ENCODE assay signal across 11 cellular contexts in genomic region chr6:90406142-90406794, GRCh38.
DNase-seq lines count a peak whose midpoint lies in the region; ATAC-seq and TF ChIP-seq lines count a peak whose summit lies in the region.
"Had no signal": no experiment of that assay in that cellular context is flagged by ENCODE, and none has a peak within 500 bp of the region (broad histone marks: within the 10 kb centered on the region; RNA-seq: fewer than 3 reads in every experiment).

No MANE protein-coding gene starts in this region.

- H3K9me3 ChIP-seq in SK-N-SH: no peaks in the 10 kb centered on the region
- H3K9me3 ChIP-seq: prostate gland had no signal

- H3K36me3 Mint-ChIP-seq in activated naive CD4-positive, alpha-beta T cell treated with anti-CD3 and anti-CD28 coated beads for 36 hours (ENCODE audit: low read depth): peaks cover 7% of the 10 kb centered on the region
- H3K36me3 Mint-ChIP-seq in type B pancreatic cell: no peaks in the 10 kb centered on the region
- H3K36me3 Mint-ChIP-seq: immature natural killer cell had no signal

- no peaks in the 10 kb centered on the region for H3K36me3 ChIP-seq in SK-N-SH (replicated peaks in 1 of 2; ENCODE audit: control insufficient read depth in 1 of 2, insufficient read depth in 2 of 2, low read length in 1 of 2)
- H3K36me3 ChIP-seq: prostate gland had no signal

- H2AFZ ChIP-seq in SK-N-SH (ENCODE audit: low read depth): no peak overlapping the region

- POLR2A ChIA-PET in SK-N-SH (lab: Yijun Ruan, JAX): no interaction called here

- peak overlapping the region; percentile 78 for H3K27ac Mint-ChIP-seq in activated naive CD4-positive, alpha-beta T cell treated with anti-CD3 and anti-CD28 coated beads for 36 hours
- H3K27ac Mint-ChIP-seq in type B pancreatic cell: peak overlapping the region; percentile 11

- no peak overlapping the region for H3K27ac ChIP-seq in SK-N-SH (ENCODE audit: low read depth in 2 of 2, low read length in 1 of 2)
- no peak overlapping the region for H3K27ac ChIP-seq in epithelial cell of prostate
- H3K27ac ChIP-seq: prostate gland had no signal

- no peaks in the 10 kb centered on the region for H3K9me2 ChIP-seq in SK-N-SH

- CTCF ChIA-PET in activated naive CD4-positive, alpha-beta T cell treated with anti-CD3 and anti-CD28 coated beads for 36 hours (lab: Charles Lee): interaction anchor here (0.8 to 1.8 kb wide), 2 partner anchors 49 to 61 kb away, joined by 4 to 5 read pairs; no protein-coding TSS in a partner anchor
- CTCF ChIA-PET in SK-N-SH (lab: Yijun Ruan, JAX): interaction anchor here (0.9 to 3.3 kb wide), 3 partner anchors 8 to 73 kb away, joined by 3 to 13 read pairs (median 11); no protein-coding TSS in a partner anchor

- H3K9ac ChIP-seq in SK-N-SH: no peak overlapping the region

- H3K4me1 ChIP-seq in SK-N-SH (ENCODE audit: control insufficient read depth in 1 of 2, insufficient read depth in 2 of 2, low read depth in 1 of 2, low read length in 1 of 2): peaks cover 0 to 11% of the 10 kb centered on the region in 2 experiments; a peak in 2 of 4 replicates
- H3K4me1 ChIP-seq: prostate gland had no signal

- H3K79me2 ChIP-seq in SK-N-SH (ENCODE audit: insufficient read depth): no peaks in the 10 kb centered on the region

- no peak for ATAC-seq in GM18873 (IDR thresholded peaks at IDR 0.05; ENCODE audit: low FRiP score, unreplicated experiment)

- no peaks in the 10 kb centered on the region for H3K27me3 Mint-ChIP-seq in activated naive CD4-positive, alpha-beta T cell treated with anti-CD3 and anti-CD28 coated beads for 36 hours (ENCODE audit: low read depth)
- H3K27me3 Mint-ChIP-seq in type B pancreatic cell: peaks cover 7% of the 10 kb centered on the region

- TF ChIP-seq EP300 in SK-N-SH (IDR thresholded peaks at IDR 0.05; ENCODE audit: borderline replicate concordance in 1 of 2, low read depth in 1 of 2, low read length in 1 of 2): no peak

- TF ChIP-seq RAD21 in SK-N-SH (IDR thresholded peaks at IDR 0.05; ENCODE audit: low read length): no peak

- H3K4me1 Mint-ChIP-seq in activated naive CD4-positive, alpha-beta T cell treated with anti-CD3 and anti-CD28 coated beads for 36 hours (ENCODE audit: low read depth): peaks cover 83% of the 10 kb centered on the region
- peaks cover 18% of the 10 kb centered on the region for H3K4me1 Mint-ChIP-seq in type B pancreatic cell (ENCODE audit: unreplicated experiment)

- TF ChIP-seq CTCF in SK-N-SH (IDR thresholded peaks at IDR 0.05): no peak
- no peak for TF ChIP-seq CTCF in type B pancreatic cell (conservative IDR thresholded peaks at IDR 0.05)
- no peak for TF ChIP-seq CTCF in GM13977 (IDR thresholded peaks at IDR 0.05; ENCODE audit: extremely low read depth, insufficient read depth, missing control alignments)

- H3K4me3 Mint-ChIP-seq in activated naive CD4-positive, alpha-beta T cell treated with anti-CD3 and anti-CD28 coated beads for 36 hours: peak overlapping the region; percentile 3
- no peak overlapping the region for H3K4me3 Mint-ChIP-seq in type B pancreatic cell

- 91% methylated on average over 6 of the region's 6 CpGs for WGBS in SK-N-SH (ENCODE audit: low lambda C conversion rate)

- H3F3A ChIP-seq in SK-N-SH (replicated peaks; ENCODE audit: insufficient read depth): no peaks in the 10 kb centered on the region

- H4K20me1 ChIP-seq in SK-N-SH (ENCODE audit: insufficient read depth): no peaks in the 10 kb centered on the region

- in situ Hi-C loops in GM13977 (cut with MboI; ENCODE audit: low pct_unique_long_range_greater_than_20kb, low sequenced_read_pairs, unreplicated experiment): no loop called here

- H3K4me2 ChIP-seq in SK-N-SH: no peak overlapping the region

- H3K4me3 ChIP-seq in SK-N-SH (ENCODE audit: low read depth in 2 of 2, low read length in 1 of 2): no peak overlapping the region
- H3K4me3 ChIP-seq: prostate gland had no signal

- peak; percentile 63 for DNase-seq in activated naive CD4-positive, alpha-beta T cell treated with anti-CD3 and anti-CD28 coated beads for 36 hours
- no peak for DNase-seq in activated naive CD4-positive, alpha-beta T cell (lab: John Stamatoyannopoulos, UW)
- DNase-seq in SK-N-SH (no peak), epithelial cell of prostate (ENCODE audit: low read depth, low spot score) (peak; percentile 82), type B pancreatic cell (ENCODE audit: extremely low spot score, unreplicated experiment) (no peak), D341Med (ENCODE audit: low spot score) (no peak), GM13977 (ENCODE audit: low spot score) (no peak)
- DNase-seq: NCI-H2171 had no signal

- no peaks in the 10 kb centered on the region for H3K9me3 Mint-ChIP-seq in activated naive CD4-positive, alpha-beta T cell treated with anti-CD3 and anti-CD28 coated beads for 36 hours
- no peaks in the 10 kb centered on the region for H3K9me3 Mint-ChIP-seq in type B pancreatic cell
- H3K9me3 Mint-ChIP-seq: immature natural killer cell had no signal

- intact Hi-C loops in activated naive CD4-positive, alpha-beta T cell treated with anti-CD3 and anti-CD28 coated beads for 36 hours (cut with micrococcal nuclease): loop anchor here (1.0 to 10.0 kb wide), 3 partner anchors 8 to 1321 kb away; partner anchors contain the start of gene PNRC1

- H3K27me3 ChIP-seq in SK-N-SH (ENCODE audit: insufficient read depth): no peaks in the 10 kb centered on the region

TF ChIP-seq in SK-N-SH, 30 proteins besides CTCF, POLR2A, EP300 and RAD21:
- TF ChIP-seq RXRA (IDR thresholded peaks at IDR 0.05; ENCODE audit: borderline replicate concordance, low read depth) (no peak), JUND (IDR thresholded peaks at IDR 0.05) (peak; percentile 40), EZH2phosphoT487 (IDR thresholded peaks at IDR 0.05; ENCODE audit: borderline replicate concordance, low read depth) (no peak), SIN3A (IDR thresholded peaks at IDR 0.05; ENCODE audit: borderline replicate concordance, low read depth, low read length) (no peak), NFIC (IDR thresholded peaks at IDR 0.05; ENCODE audit: borderline replicate concordance) (no peak), FOXJ3 (CRISPR knock-in tag; IDR thresholded peaks at IDR 0.05) (no peak), SMC3 (IDR thresholded peaks at IDR 0.05; ENCODE audit: low read depth, low read length) (no peak), TEAD4 (IDR thresholded peaks at IDR 0.05; ENCODE audit: borderline replicate concordance, insufficient read depth) (no peak), TCF12 (IDR thresholded peaks at IDR 0.05) (0 out of 2 replicates have a peak, but pooled peaks have one; percentile 11), FOSL2 (IDR thresholded peaks at IDR 0.05; ENCODE audit: borderline replicate concordance, low read depth) (peak; percentile 53)
- TF ChIP-seq, protein P1, sequence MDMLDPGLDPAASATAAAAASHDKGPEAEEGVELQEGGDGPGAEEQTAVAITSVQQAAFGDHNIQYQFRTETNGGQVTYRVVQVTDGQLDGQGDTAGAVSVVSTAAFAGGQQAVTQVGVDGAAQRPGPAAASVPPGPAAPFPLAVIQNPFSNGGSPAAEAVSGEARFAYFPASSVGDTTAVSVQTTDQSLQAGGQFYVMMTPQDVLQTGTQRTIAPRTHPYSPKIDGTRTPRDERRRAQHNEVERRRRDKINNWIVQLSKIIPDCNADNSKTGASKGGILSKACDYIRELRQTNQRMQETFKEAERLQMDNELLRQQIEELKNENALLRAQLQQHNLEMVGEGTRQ (IDR thresholded peaks at IDR 0.05; ENCODE audit: borderline replicate concordance, low read depth, low read length): no peak

Comparison
In these comparisons a context has a peak if more than half of its experiments do, and no peak if none do; other contexts are left out.
1. DNase-seq: peak in activated naive CD4-positive, alpha-beta T cell treated with anti-CD3 and anti-CD28 coated beads for 36 hours (single experiment) and epithelial cell of prostate (single experiment); none in activated naive CD4-positive, alpha-beta T cell (0 of 4), SK-N-SH (single experiment), type B pancreatic cell (single experiment), D341Med (single experiment) and GM13977 (single experiment).